In genomic region chr2:166179201-166179600, GRCh38 we compare ENCODE assay signal across 18 cellular contexts. TPM values are rescaled to one million over a fixed set of nuclear protein-coding genes. Genes with fewer than 3 reads are reported as not detected.
DNase-seq lines count a peak whose midpoint lies in the region; ATAC-seq and TF ChIP-seq lines count a peak whose summit lies in the region.
"Had no signal": no experiment of that assay in that cellular context is flagged by ENCODE, and none has a peak within 500 bp of the region (broad histone marks: within the 10 kb centered on the region; RNA-seq: fewer than 3 reads in every experiment).

No MANE protein-coding gene starts in this region.

- H3K9me3 ChIP-seq in SK-N-SH = no peaks in the 10 kb centered on the region
- H3K9me3 ChIP-seq in psoas muscle = no peaks in the 10 kb centered on the region
- H3K9me3 ChIP-seq: MG63, tibial nerve had no signal

- H3F3A ChIP-seq in SK-N-SH (replicated peaks; ENCODE audit: insufficient read depth) = peaks cover 2% of the 10 kb centered on the region

- H3K9me2 ChIP-seq in SK-N-SH = no peaks in the 10 kb centered on the region

- peaks cover 0 to 12% (median 2%) of the 10 kb centered on the region in 5 donors for H3K27me3 Mint-ChIP-seq in naive thymus-derived CD8-positive, alpha-beta T cell

- H3K36me3 ChIP-seq in SK-N-SH (replicated peaks in 1 of 2; ENCODE audit: control insufficient read depth in 1 of 2, insufficient read depth in 2 of 2, low read length in 1 of 2) (no peaks in the 10 kb centered on the region), psoas muscle (ENCODE audit: insufficient read depth in 1 of 2, low read depth in 1 of 2) (no peaks in the 10 kb centered on the region)
- H3K36me3 ChIP-seq: MG63, tibial nerve had no signal

- peak; percentile 58 for TF ChIP-seq RAD21 in SK-N-SH (IDR thresholded peaks at IDR 0.05; ENCODE audit: low read length)

- no peaks in the 10 kb centered on the region for H3K27me3 ChIP-seq in SK-N-SH (ENCODE audit: insufficient read depth)
- H3K27me3 ChIP-seq in psoas muscle (ENCODE audit: insufficient read depth in 3 of 3, low read length in 2 of 3) = no peaks in the 10 kb centered on the region
- H3K27me3 ChIP-seq: MG63, tibial nerve had no signal

- no peak for TF ChIP-seq EP300 in SK-N-SH (IDR thresholded peaks at IDR 0.05; ENCODE audit: borderline replicate concordance in 1 of 2, low read depth in 1 of 2, low read length in 1 of 2)

- H4K20me1 ChIP-seq in SK-N-SH (ENCODE audit: insufficient read depth) = no peaks in the 10 kb centered on the region

- TF ChIP-seq CTCF in SK-N-SH (IDR thresholded peaks at IDR 0.05) (peak; percentile 68), fibroblast of the aortic adventitia (IDR thresholded peaks at IDR 0.05; ENCODE audit: insufficient read depth, low read length) (peak; percentile 39), psoas muscle (IDR thresholded peaks at IDR 0.05) (no peak)

- H3K9ac ChIP-seq in SK-N-SH = no peak overlapping the region

- 62% methylated on average over 3 of the region's 3 CpGs for WGBS in SK-N-SH (ENCODE audit: low lambda C conversion rate)
- WGBS in psoas muscle, 3 donors = 40 to 45% (median 44%) methylated on average over 3 of the region's 3 CpGs

- H3K4me3 Mint-ChIP-seq in naive thymus-derived CD8-positive, alpha-beta T cell = no peak overlapping the region

- no peak overlapping the region for H2AFZ ChIP-seq in SK-N-SH (ENCODE audit: low read depth)

- no peaks in the 10 kb centered on the region for H3K79me2 ChIP-seq in SK-N-SH (ENCODE audit: insufficient read depth)

- H3K36me3 Mint-ChIP-seq in naive thymus-derived CD8-positive, alpha-beta T cell = no peaks in the 10 kb centered on the region

- H3K4me2 ChIP-seq in SK-N-SH = no peak overlapping the region

- no peak overlapping the region for H3K27ac ChIP-seq in SK-N-SH (ENCODE audit: low read depth in 2 of 2, low read length in 1 of 2)
- no peak overlapping the region for H3K27ac ChIP-seq in psoas muscle
- H3K27ac ChIP-seq: 22Rv1, tibial nerve had no signal

- H3K4me3 ChIP-seq in SK-N-SH (ENCODE audit: low read depth in 2 of 2, low read length in 1 of 2) (no peak overlapping the region), fibroblast of the aortic adventitia (ENCODE audit: low read depth, low read length) (no peak overlapping the region), psoas muscle (no peak overlapping the region)
- H3K4me3 ChIP-seq: GM12878, MG63, tibial nerve had no signal

- no peaks in the 10 kb centered on the region for H3K9me3 Mint-ChIP-seq in naive thymus-derived CD8-positive, alpha-beta T cell

- H3K4me1 Mint-ChIP-seq in naive thymus-derived CD8-positive, alpha-beta T cell = no peaks in the 10 kb centered on the region

- POLR2A ChIA-PET in SK-N-SH (lab: Yijun Ruan, JAX) = no interaction called here
- POLR2A ChIA-PET in naive thymus-derived CD8-positive, alpha-beta T cell (lab: Charles Lee) = no interaction called here

- ATAC-seq in GM21381 (IDR thresholded peaks at IDR 0.05; ENCODE audit: unreplicated experiment) = no peak
- ATAC-seq in psoas muscle = no peak
- ATAC-seq in naive thymus-derived CD8-positive, alpha-beta T cell = no peak
- ATAC-seq: GM12878 had no signal

- no peaks in the 10 kb centered on the region; a peak in 1 of 4 replicates for H3K4me1 ChIP-seq in SK-N-SH (ENCODE audit: control insufficient read depth in 1 of 2, insufficient read depth in 2 of 2, low read depth in 1 of 2, low read length in 1 of 2)
- no peaks in the 10 kb centered on the region for H3K4me1 ChIP-seq in psoas muscle
- H3K4me1 ChIP-seq: tibial nerve had no signal

- CTCF ChIA-PET in SK-N-SH (lab: Yijun Ruan, JAX) = interaction anchor here (0.8 to 4.5 kb wide), 7 partner anchors 15 to 337 kb away, joined by 3 to 23 read pairs (median 13); no protein-coding TSS in a partner anchor

- H3K27ac Mint-ChIP-seq in naive thymus-derived CD8-positive, alpha-beta T cell = no peak overlapping the region

- peak; percentile 11 for DNase-seq in DMS53 (lab: John Stamatoyannopoulos, UW)
- DNase-seq in DMS53 treated with DMSO at 0.1 percent for 48 hours (lab: John Stamatoyannopoulos, UW; ENCODE audit: unreplicated experiment) = no peak
- DNase-seq in SK-N-SH = no peak
- DNase-seq in fibroblast of the aortic adventitia (ENCODE audit: low read depth) = peak; percentile 59
- DNase-seq in renal cortical epithelial cell (ENCODE audit: low read depth) = peak; percentile 23
- DNase-seq in psoas muscle = no peak
- DNase-seq in naive thymus-derived CD8-positive, alpha-beta T cell = no peak
- DNase-seq: amniotic stem cell; effector memory CD4-positive, alpha-beta T cell; mesendoderm; MG63; NCI-H2107; stimulated activated CD4-positive, alpha-beta T cell treated with anti-CD3 and anti-CD28 coated beads, Interleukin-15, amount 100 ng/mL, for 24 hours; SW 1271 had no signal

- intact Hi-C loops in psoas muscle (cut with DNase I) = no loop called here

TF ChIP-seq in SK-N-SH, 30 proteins besides CTCF, POLR2A, EP300 and RAD21:
- TF ChIP-seq EZH2phosphoT487 (IDR thresholded peaks at IDR 0.05; ENCODE audit: borderline replicate concordance, low read depth) (no peak), FOXJ3 (CRISPR knock-in tag; IDR thresholded peaks at IDR 0.05) (no peak), SMC3 (IDR thresholded peaks at IDR 0.05; ENCODE audit: low read depth, low read length) (no peak), NFIC (IDR thresholded peaks at IDR 0.05; ENCODE audit: borderline replicate concordance) (no peak), ZBTB33 (IDR thresholded peaks at IDR 0.05; ENCODE audit: borderline replicate concordance, low read depth) (no peak), FOXM1 (IDR thresholded peaks at IDR 0.05; ENCODE audit: low read depth) (no peak)
TF ChIP-seq in SK-N-SH: peak in this region for 0.

RNA-seq across cellular contexts. Expression of gene SCN1A, which starts 51.4 kb away (rescaled TPM):
- polyA plus RNA-seq in SK-N-SH (2012; rRNA removed) (0.02 TPM in 1 of 2 replicates, not detected in the other), psoas muscle (under 1 TPM in 1 of 3 donors, not detected in 2; 0.01 TPM)
- not detected in 2 replicates for polyA plus RNA-seq in SK-N-SH (2012; cell fraction: cytosol; rRNA removed)
- 0.01 and 0.04 TPM in 2 replicates for polyA plus RNA-seq in SK-N-SH (2012; cell fraction: nucleus; rRNA removed)
- total RNA-seq in fibroblast of the aortic adventitia (ENCODE audit: low replicate concordance) (0.09 and 0.16 TPM in 2 replicates), renal cortical epithelial cell (not detected in 2 replicates), psoas muscle (not detected)
- not detected for total RNA-seq in naive thymus-derived CD8-positive, alpha-beta T cell
- not detected for polyA plus RNA-seq in naive thymus-derived CD8-positive, alpha-beta T cell
- total RNA-seq: GM12878, tibial nerve had no signal
- polyA plus RNA-seq: GM12878 had no signal

Comparison
In these comparisons a context has a peak if more than half of its experiments do, and no peak if none do; other contexts are left out.
1. DNase-seq: peak in DMS53 (single experiment), fibroblast of the aortic adventitia (single experiment) and renal cortical epithelial cell (single experiment); none in DMS53 treated with DMSO at 0.1 percent for 48 hours (single experiment), SK-N-SH (single experiment), psoas muscle (0 of 2) and naive thymus-derived CD8-positive, alpha-beta T cell (0 of 10).